In the genomic region with DNA sequence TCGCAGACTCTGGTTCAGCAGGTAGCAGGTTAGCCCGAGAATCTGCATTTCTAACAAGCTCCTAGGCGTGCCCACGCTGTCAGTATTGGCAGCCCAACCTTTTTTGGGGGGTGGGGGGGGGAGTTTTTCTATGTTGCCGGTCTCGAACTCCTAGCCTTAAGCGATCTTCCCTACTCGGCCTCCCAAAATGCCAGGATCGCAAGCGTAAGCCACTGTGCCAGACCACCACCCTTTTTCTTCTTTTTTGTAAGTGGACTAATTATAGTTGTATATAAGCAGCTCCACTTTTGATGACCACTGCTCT, we compare ENCODE assay signal across 8 cellular contexts. TPM values are rescaled to one million over a fixed set of nuclear protein-coding genes. Genes with fewer than 3 reads are reported as not detected.
A peak's percentile ranks its signal among the peaks of the same experiment; 100 is the strongest.
DNase-seq lines count a peak whose midpoint lies in the region; ATAC-seq, FAIRE-seq and TF ChIP-seq lines count a peak whose summit lies in the region.

No MANE protein-coding gene starts in this region.

- peak overlapping the region; percentile 69 for H3K4me3 ChIP-seq in CD8-positive, alpha-beta memory T cell (ENCODE audit: low read length)
- peak overlapping the region; percentile 72 for H3K4me3 ChIP-seq in bronchial epithelial cell (ENCODE audit: low read depth, low read length)
- peak overlapping the region; percentile 90 for H3K4me3 ChIP-seq in naive thymus-derived CD4-positive, alpha-beta T cell (ENCODE audit: low read length)

- H3K4me3 Mint-ChIP-seq in CD8-positive, alpha-beta memory T cell, result peak overlapping the region; percentile 98 to 100 (median 99)
- H3K4me3 Mint-ChIP-seq in naive thymus-derived CD4-positive, alpha-beta T cell, result peak overlapping the region; percentile 95 to 100 (median 98)

- POLR2A ChIA-PET in CD8-positive, alpha-beta memory T cell (lab: Charles Lee), result interaction anchor here (1.4 to 1.5 kb wide), 2 partner anchors 333 to 492 kb away, joined by 3 read pairs; a partner anchor contains a TSS
- POLR2A ChIA-PET in naive thymus-derived CD4-positive, alpha-beta T cell (lab: Charles Lee), result interaction anchor here (0.5 to 0.7 kb wide), 3 partner anchors 10 to 477 kb away, joined by 3 read pairs; no protein-coding TSS in a partner anchor

- intact Hi-C loops in naive thymus-derived CD4-positive, alpha-beta T cell (cut with micrococcal nuclease), result loop anchor here (1.0 to 5.0 kb wide), 16 partner anchors 113 to 1363 kb away; a partner anchor contains a TSS

- H3K9me3 ChIP-seq in CD8-positive, alpha-beta memory T cell (ENCODE audit: low read length), result no peaks in the 10 kb centered on the region
- no peaks in the 10 kb centered on the region for H3K9me3 ChIP-seq in naive thymus-derived CD4-positive, alpha-beta T cell (ENCODE audit: control insufficient read depth in 2 of 3, low read length in 3 of 3)

- H3K36me3 ChIP-seq in CD8-positive, alpha-beta memory T cell (ENCODE audit: insufficient read depth, low read length), result no peaks in the 10 kb centered on the region
- peaks cover 2% of the 10 kb centered on the region for H3K36me3 ChIP-seq in bronchial epithelial cell (ENCODE audit: control insufficient read depth, insufficient read depth, low read length)
- H3K36me3 ChIP-seq in naive thymus-derived CD4-positive, alpha-beta T cell (ENCODE audit: control insufficient read depth in 2 of 3, insufficient read depth in 3 of 3, low read length in 3 of 3), result peaks cover 0 to 6% (median 0%) of the 10 kb centered on the region in 3 experiments

- H3K4me1 ChIP-seq in CD8-positive, alpha-beta memory T cell (ENCODE audit: insufficient read depth, low read length), result peaks cover 18% of the 10 kb centered on the region
- peaks cover 14 to 16% of the 10 kb centered on the region in 2 donors for H3K4me1 ChIP-seq in naive thymus-derived CD4-positive, alpha-beta T cell (ENCODE audit: control insufficient read depth in 2 of 2, insufficient read depth in 2 of 2, low read length in 2 of 2)

- no peak for FAIRE-seq in bronchial epithelial cell (lab: Jason Lieb, UNC)

- ATAC-seq in HG02981 (IDR thresholded peaks at IDR 0.05; ENCODE audit: unreplicated experiment), result peak; percentile 8
- ATAC-seq in naive thymus-derived CD4-positive, alpha-beta T cell, result no peak
- ATAC-seq in HG03025 (IDR thresholded peaks at IDR 0.05; ENCODE audit: low FRiP score, unreplicated experiment), result no peak
- no peak for ATAC-seq in omental fat pad (ENCODE audit: low FRiP score)

- TF ChIP-seq CTCF in bronchial epithelial cell (IDR thresholded peaks at IDR 0.05; ENCODE audit: insufficient read depth, low read length, severe bottlenecking) (no peak), omental fat pad (IDR thresholded peaks at IDR 0.05) (no peak)

- H3K27me3 Mint-ChIP-seq in CD8-positive, alpha-beta memory T cell, result peaks cover 0 to 7% of the 10 kb centered on the region in 2 donors
- H3K27me3 Mint-ChIP-seq in naive thymus-derived CD4-positive, alpha-beta T cell, result no peaks in the 10 kb centered on the region

- peaks cover 0 to 13% (median 8%) of the 10 kb centered on the region in 3 donors for H3K36me3 Mint-ChIP-seq in CD8-positive, alpha-beta memory T cell
- peaks cover 0 to 14% (median 4%) of the 10 kb centered on the region in 5 donors for H3K36me3 Mint-ChIP-seq in naive thymus-derived CD4-positive, alpha-beta T cell

- no peak for DNase-seq in CD8-positive, alpha-beta memory T cell
- DNase-seq in bronchial epithelial cell (ENCODE audit: low read depth) (no peak), NCI-H510A (lab: John Stamatoyannopoulos, UW) (no peak), SW480 (ENCODE audit: low spot score) (no peak), omental fat pad (ENCODE audit: low spot score) (no peak)
- no peak for DNase-seq in naive thymus-derived CD4-positive, alpha-beta T cell

- peaks cover 24 to 29% (median 28%) of the 10 kb centered on the region in 3 donors for H3K4me1 Mint-ChIP-seq in CD8-positive, alpha-beta memory T cell
- peaks cover 8 to 36% (median 33%) of the 10 kb centered on the region in 7 donors for H3K4me1 Mint-ChIP-seq in naive thymus-derived CD4-positive, alpha-beta T cell

- CTCF ChIA-PET in CD8-positive, alpha-beta memory T cell (lab: Charles Lee), result interaction anchor here (1.1 to 1.2 kb wide), 2 partner anchors 12 to 290 kb away, joined by 3 read pairs; no protein-coding TSS in a partner anchor
- CTCF ChIA-PET in naive thymus-derived CD4-positive, alpha-beta T cell (lab: Charles Lee), result interaction anchor here (1.2 kb wide), 1 partner anchor 10 kb away, joined by 3 read pairs; no protein-coding TSS in a partner anchor

- no peaks in the 10 kb centered on the region for H3K27me3 ChIP-seq in CD8-positive, alpha-beta memory T cell (ENCODE audit: insufficient read depth, low read length, poor library complexity, severe bottlenecking)
- no peaks in the 10 kb centered on the region for H3K27me3 ChIP-seq in bronchial epithelial cell (ENCODE audit: control insufficient read depth, insufficient read depth, low read length)
- H3K27me3 ChIP-seq in naive thymus-derived CD4-positive, alpha-beta T cell (ENCODE audit: control insufficient read depth in 2 of 2, insufficient read depth in 2 of 2, low read length in 2 of 2), result no peaks in the 10 kb centered on the region

- H3K27ac Mint-ChIP-seq in CD8-positive, alpha-beta memory T cell, result peak overlapping the region; percentile 93 to 98 (median 96)
- peak overlapping the region; percentile 90 to 97 (median 94) for H3K27ac Mint-ChIP-seq in naive thymus-derived CD4-positive, alpha-beta T cell

- H3K27ac ChIP-seq in CD8-positive, alpha-beta memory T cell (ENCODE audit: low read depth, low read length), result peak overlapping the region; percentile 65
- peak overlapping the region; percentile 70 for H3K27ac ChIP-seq in naive thymus-derived CD4-positive, alpha-beta T cell (ENCODE audit: low read depth, low read length)

- no peaks in the 10 kb centered on the region for H3K9me3 Mint-ChIP-seq in CD8-positive, alpha-beta memory T cell
- peaks cover 0 to 6% (median 0%) of the 10 kb centered on the region in 11 donors for H3K9me3 Mint-ChIP-seq in naive thymus-derived CD4-positive, alpha-beta T cell

RNA-seq across cellular contexts. Expression of a gene that starts 0.5 kb away (rescaled TPM):
- 10 to 100 TPM; 27.6 to 29.7 TPM for total RNA-seq in CD8-positive, alpha-beta memory T cell
- polyA plus RNA-seq in CD8-positive, alpha-beta memory T cell, result 10.7 TPM
- 4.2 and 7.0 TPM in 2 replicates for total RNA-seq in bronchial epithelial cell
- 10 to 100 TPM in 1 of 5 experiments, 1 to 10 TPM in 4; 3.3 to 16.4 (median 8.4) TPM for total RNA-seq in naive thymus-derived CD4-positive, alpha-beta T cell
- 10 to 100 TPM; 11.9 to 13.8 TPM for polyA plus RNA-seq in naive thymus-derived CD4-positive, alpha-beta T cell
- 1 to 10 TPM; 3.5 to 5.3 (median 4.1) TPM for total RNA-seq in omental fat pad

RNA-seq across cellular contexts. Expression of a gene that starts 19.3 kb away (rescaled TPM):
- total RNA-seq in CD8-positive, alpha-beta memory T cell, result not detected
- polyA plus RNA-seq in CD8-positive, alpha-beta memory T cell, result not detected
- total RNA-seq in bronchial epithelial cell (not detected in 2 replicates), omental fat pad (100 to 1,000 TPM in 1 of 4 donors, 10 to 100 TPM in 2, 1 to 10 TPM in 1; 6.5 to 162 (median 41.3) TPM)
- not detected for total RNA-seq in naive thymus-derived CD4-positive, alpha-beta T cell
- polyA plus RNA-seq in naive thymus-derived CD4-positive, alpha-beta T cell, result not detected
